Comparison of ENCODE assay signal across 1 cellular context in genomic region chr1:24021403-24022266, GRCh38.
A peak's percentile ranks its signal among the peaks of the same experiment; 100 is the strongest.
TF ChIP-seq lines count a peak whose summit lies in the region.

No MANE protein-coding gene starts in this region.

TF ChIP-seq in HepG2, 621 proteins besides CTCF, POLR2A, EP300 and RAD21 (continued from another document and continues in another):
- TF ChIP-seq SPEN (CRISPR knock-in tag; IDR thresholded peaks at IDR 0.05; ENCODE audit: low read depth) = peak; percentile 71; the same call in 1 of the 2 replicates
- TF ChIP-seq TEF (CRISPR knock-in tag; IDR thresholded peaks at IDR 0.05) = no peak
- no peak for TF ChIP-seq AGO2 (optimal IDR thresholded peaks at IDR 0.05; ENCODE audit: low read depth, low read length)
- TF ChIP-seq ZNF275 (CRISPR knock-in tag; IDR thresholded peaks at IDR 0.05; ENCODE audit: borderline replicate concordance) = peak; percentile 23; the same call in 1 of the 2 replicates
- 0 out of 2 replicates have a peak, but pooled peaks have one; percentile 41 for TF ChIP-seq NCOA1 (CRISPR knock-in tag; IDR thresholded peaks at IDR 0.05)
- TF ChIP-seq JUNB (CRISPR knock-in tag; IDR thresholded peaks at IDR 0.05; ENCODE audit: borderline replicate concordance) = 0 out of 2 replicates have a peak, but pooled peaks have one; percentile 57
- TF ChIP-seq ZBED4 (CRISPR knock-in tag; IDR thresholded peaks at IDR 0.05; ENCODE audit: borderline replicate concordance) = no peak
- no peak for TF ChIP-seq FUBP1 (CRISPR knock-in tag; IDR thresholded peaks at IDR 0.05; ENCODE audit: borderline replicate concordance)
- no peak for TF ChIP-seq MXD3 (CRISPR knock-in tag; IDR thresholded peaks at IDR 0.05)
- TF ChIP-seq CBFB (CRISPR knock-in tag; IDR thresholded peaks at IDR 0.05) = peak; percentile 44; the same call in 1 of the 2 replicates
- TF ChIP-seq FOXC1 (CRISPR knock-in tag; IDR thresholded peaks at IDR 0.05; ENCODE audit: borderline replicate concordance) = no peak
- TF ChIP-seq ZNF574 (CRISPR knock-in tag; IDR thresholded peaks at IDR 0.05) = peak; percentile 37; the same call in 1 of the 2 replicates
- TF ChIP-seq KMT2A (CRISPR knock-in tag; IDR thresholded peaks at IDR 0.05) = no peak
- peak; percentile 62; the same call in 1 of the 2 replicates for TF ChIP-seq ZFP82 (CRISPR knock-in tag; IDR thresholded peaks at IDR 0.05; ENCODE audit: borderline replicate concordance)
- TF ChIP-seq THAP7 (CRISPR knock-in tag; IDR thresholded peaks at IDR 0.05) = 0 out of 2 replicates have a peak, but pooled peaks have one; percentile 71
- no peak for TF ChIP-seq ZNF10 (CRISPR knock-in tag; IDR thresholded peaks at IDR 0.05; ENCODE audit: borderline replicate concordance, low read depth)
- TF ChIP-seq TMF1 (CRISPR knock-in tag; IDR thresholded peaks at IDR 0.05; ENCODE audit: low read depth) = 0 out of 2 replicates have a peak, but pooled peaks have one; percentile 6
- TF ChIP-seq TEAD3 (CRISPR knock-in tag; optimal IDR thresholded peaks at IDR 0.05; ENCODE audit: borderline replicate concordance) = peak; percentile 94
- peak; percentile 61; the same call in 1 of the 2 replicates for TF ChIP-seq TAF1 (CRISPR knock-in tag; IDR thresholded peaks at IDR 0.05)
- no peak for TF ChIP-seq ZKSCAN5 (CRISPR knock-in tag; IDR thresholded peaks at IDR 0.05)
- TF ChIP-seq RELA (CRISPR knock-in tag; IDR thresholded peaks at IDR 0.05) = no peak
- no peak for TF ChIP-seq ZNF225 (CRISPR knock-in tag; IDR thresholded peaks at IDR 0.05)
- 0 out of 2 replicates have a peak, but pooled peaks have one; percentile 55 for TF ChIP-seq WIZ (CRISPR knock-in tag; IDR thresholded peaks at IDR 0.05)
- no peak for TF ChIP-seq ZNF773 (CRISPR knock-in tag; IDR thresholded peaks at IDR 0.05; ENCODE audit: borderline replicate concordance)
- no peak for TF ChIP-seq MATR3 (CRISPR knock-in tag; IDR thresholded peaks at IDR 0.05)
- TF ChIP-seq ZNF256 (CRISPR knock-in tag; conservative IDR thresholded peaks at IDR 0.05) = no peak; the same call in 1 of the 2 replicates
- TF ChIP-seq ZNF564 (CRISPR knock-in tag; IDR thresholded peaks at IDR 0.05) = no peak
- no peak; the same call in 1 of the 2 replicates for TF ChIP-seq KDM5A (IDR thresholded peaks at IDR 0.05; ENCODE audit: borderline replicate concordance, low read length)
- TF ChIP-seq TFDP1 (CRISPR knock-in tag; IDR thresholded peaks at IDR 0.05; ENCODE audit: borderline replicate concordance) = peak; percentile 59; the same call in 1 of the 2 replicates
- no peak for TF ChIP-seq THYN1 (CRISPR knock-in tag; IDR thresholded peaks at IDR 0.05; ENCODE audit: borderline replicate concordance, low read depth)
- no peak for TF ChIP-seq MBNL3 (CRISPR knock-in tag; conservative IDR thresholded peaks at IDR 0.05)
- peak; percentile 100 for TF ChIP-seq ZEB1 (IDR thresholded peaks at IDR 0.05; ENCODE audit: insufficient replicate concordance, low read depth)
- TF ChIP-seq PRPF4 (IDR thresholded peaks at IDR 0.05; ENCODE audit: low read depth, low read length, poor library complexity, severe bottlenecking) = no peak
- TF ChIP-seq NR2F2 (IDR thresholded peaks at IDR 0.05; ENCODE audit: borderline replicate concordance, low read depth) = peak; percentile 81; the same call in 1 of the 2 replicates
- TF ChIP-seq ZMYM2 (CRISPR knock-in tag; IDR thresholded peaks at IDR 0.05) = no peak
- peak; percentile 93 for TF ChIP-seq ZNF609 (CRISPR knock-in tag; IDR thresholded peaks at IDR 0.05; ENCODE audit: borderline replicate concordance)
- peak; percentile 82 for TF ChIP-seq MXD4 (CRISPR knock-in tag; IDR thresholded peaks at IDR 0.05)
- peak; percentile 42; the same call in 1 of the 2 replicates for TF ChIP-seq ZNF263 (CRISPR knock-in tag; IDR thresholded peaks at IDR 0.05)
- peak; percentile 44 for TF ChIP-seq ZFX (CRISPR knock-in tag; IDR thresholded peaks at IDR 0.05; ENCODE audit: low read depth)
- TF ChIP-seq MAX (IDR thresholded peaks at IDR 0.05) = peak; percentile 82
- TF ChIP-seq PITX1 (CRISPR knock-in tag; IDR thresholded peaks at IDR 0.05) = peak; percentile 97
- TF ChIP-seq ZNF292 (CRISPR knock-in tag; IDR thresholded peaks at IDR 0.05; ENCODE audit: borderline replicate concordance, low read depth) = peak; percentile 38; the same call in 1 of the 2 replicates
- TF ChIP-seq TCF7L2 (IDR thresholded peaks at IDR 0.05; ENCODE audit: low read depth, low read length) = no peak; the same call in 1 of the 2 replicates
